ENCODE assay signal across 8 cellular contexts in genomic region chr5:142323480-142324376, GRCh38. TPM values are rescaled to one million over a fixed set of nuclear protein-coding genes. Genes with fewer than 3 reads are reported as not detected.
A peak's percentile ranks its signal among the peaks of the same experiment; 100 is the strongest.
DNase-seq lines count a peak whose midpoint lies in the region; ATAC-seq and TF ChIP-seq lines count a peak whose summit lies in the region.

No MANE protein-coding gene starts in this region.

- peak overlapping the region; percentile 40 for H3K27ac Mint-ChIP-seq in activated naive CD8-positive, alpha-beta T cell treated with anti-CD3 and anti-CD28 coated beads, Interleukin-2, amount 10 ng/mL, durations not matched to agents 7 days and 5 days

- H3K36me3 ChIP-seq in A673 (ENCODE audit: insufficient read depth, low read length, poor library complexity, severe bottlenecking) (no peaks in the 10 kb centered on the region), HUES48 (ENCODE audit: control insufficient read depth, insufficient read depth, low read length) (peaks cover 7% of the 10 kb centered on the region; the same call in 1 of the 2 replicates), right atrium auricular region (no peaks in the 10 kb centered on the region)

- no peaks in the 10 kb centered on the region for H3K9me3 ChIP-seq in A673 (ENCODE audit: low read depth, low read length, poor library complexity, severe bottlenecking)
- no peaks in the 10 kb centered on the region for H3K9me3 ChIP-seq in HUES48 (ENCODE audit: control insufficient read depth, insufficient read depth, low read length)
- H3K9me3 ChIP-seq in right atrium auricular region = no peaks in the 10 kb centered on the region

- no peaks in the 10 kb centered on the region for H3K9me3 Mint-ChIP-seq in activated naive CD8-positive, alpha-beta T cell treated with anti-CD3 and anti-CD28 coated beads, Interleukin-2, amount 10 ng/mL, durations not matched to agents 7 days and 5 days

- H3K4me3 ChIP-seq in A673 (ENCODE audit: low read depth, low read length, poor library complexity, severe bottlenecking) = peak overlapping the region; percentile 77
- H3K4me3 ChIP-seq in HUES48 (ENCODE audit: low read depth, low read length) = peak overlapping the region; percentile 80
- H3K4me3 ChIP-seq in right atrium auricular region = peak overlapping the region; percentile 72 to 79
- peak overlapping the region; percentile 92 for H3K4me3 ChIP-seq in skeletal muscle cell (ENCODE audit: low read depth, low read length)

- H3K4me1 Mint-ChIP-seq in activated naive CD8-positive, alpha-beta T cell treated with anti-CD3 and anti-CD28 coated beads, Interleukin-2, amount 10 ng/mL, durations not matched to agents 7 days and 5 days = peaks cover 34% of the 10 kb centered on the region

- peak overlapping the region; percentile 89 for H3K4me3 Mint-ChIP-seq in activated naive CD8-positive, alpha-beta T cell treated with anti-CD3 and anti-CD28 coated beads, Interleukin-2, amount 10 ng/mL, durations not matched to agents 7 days and 5 days

- no peaks in the 10 kb centered on the region for H3K27me3 ChIP-seq in A673 (replicated peaks; ENCODE audit: insufficient read depth, low read depth, low read length, poor library complexity)
- peaks cover 10% of the 10 kb centered on the region; the same call in 1 of the 2 replicates for H3K27me3 ChIP-seq in HUES48 (ENCODE audit: control insufficient read depth, insufficient read depth, low read length)
- no peaks in the 10 kb centered on the region for H3K27me3 ChIP-seq in right atrium auricular region

- H3K27ac ChIP-seq in A673 (ENCODE audit: low read depth, low read length, poor library complexity, severe bottlenecking) (peak overlapping the region; percentile 98), HUES48 (ENCODE audit: low read depth, low read length) (peak overlapping the region; percentile 96), right atrium auricular region (peak overlapping the region; percentile 85 to 89)

- TSS peak; percentile 33 for BruUV-seq in A673 (replicated peaks; lab: Mats Ljungman, UMichigan)

- CTCF ChIA-PET in A673 (lab: Charles Lee) = interaction anchor here (0.6 to 1.3 kb wide), 2 partner anchors 116 to 225 kb away, joined by 3 read pairs; no protein-coding TSS in a partner anchor

- H3K4me1 ChIP-seq in A673 (ENCODE audit: insufficient read depth, low read length, poor library complexity, severe bottlenecking) (peaks cover 74% of the 10 kb centered on the region), HUES48 (ENCODE audit: control insufficient read depth, insufficient read depth, low read length) (peaks cover 56% of the 10 kb centered on the region), right atrium auricular region (peaks cover 0 to 76% of the 10 kb centered on the region in 2 donors)

- peaks cover 43% of the 10 kb centered on the region for H3K27me3 Mint-ChIP-seq in activated naive CD8-positive, alpha-beta T cell treated with anti-CD3 and anti-CD28 coated beads, Interleukin-2, amount 10 ng/mL, durations not matched to agents 7 days and 5 days

- H3K9ac ChIP-seq in HUES48 (ENCODE audit: low read depth, low read length) = peak overlapping the region; percentile 91

- intact Hi-C loops in A673 (cut with micrococcal nuclease; ENCODE audit: unreplicated experiment) = loop anchor here (1.0 to 10.0 kb wide), 6 partner anchors 33 to 551 kb away; no protein-coding TSS in a partner anchor

- no peak for DNase-seq in A673 (ENCODE audit: low spot score)
- DNase-seq in activated naive CD8-positive, alpha-beta T cell treated with anti-CD3 and anti-CD28 coated beads, Interleukin-2, amount 10 ng/mL, durations not matched to agents 7 days and 5 days = peak; percentile 38
- DNase-seq in right atrium auricular region (ENCODE audit: low spot score) = no peak
- no peak for DNase-seq in skeletal muscle cell (ENCODE audit: low read depth)
- DNase-seq in NCI-H2227 (lab: John Stamatoyannopoulos, UW; ENCODE audit: unreplicated experiment) = no peak
- no peak for DNase-seq in SK-N-DZ (ENCODE audit: low spot score)

- no peak for TF ChIP-seq CTCF in A673 (conservative IDR thresholded peaks at IDR 0.05; ENCODE audit: low read depth, low read length)
- no peak for TF ChIP-seq CTCF in right atrium auricular region (IDR thresholded peaks at IDR 0.05)

- POLR2A ChIA-PET in A673 (lab: Charles Lee; ENCODE audit: low non-redundant PET) = no interaction called here
- POLR2A ChIA-PET in activated naive CD8-positive, alpha-beta T cell treated with anti-CD3 and anti-CD28 coated beads, Interleukin-2, amount 10 ng/mL, durations not matched to agents 7 days and 5 days (lab: Charles Lee) = interaction anchor here (2.4 kb wide), 1 partner anchor 33 kb away, joined by 22 read pairs; no protein-coding TSS in a partner anchor

- no peaks in the 10 kb centered on the region for H3K36me3 Mint-ChIP-seq in activated naive CD8-positive, alpha-beta T cell treated with anti-CD3 and anti-CD28 coated beads, Interleukin-2, amount 10 ng/mL, durations not matched to agents 7 days and 5 days

- ATAC-seq in activated naive CD8-positive, alpha-beta T cell treated with anti-CD3 and anti-CD28 coated beads, Interleukin-2, amount 10 ng/mL, durations not matched to agents 7 days and 5 days (ENCODE audit: low read depth) = no peak
- ATAC-seq in GM18870 (IDR thresholded peaks at IDR 0.05; ENCODE audit: unreplicated experiment) = no peak

RNA-seq across cellular contexts. Expression of gene SPRY4, which starts 1.1 kb away (rescaled TPM):
- total RNA-seq in A673 (2021) (35.5 and 35.6 TPM in 2 replicates), right atrium auricular region (10 to 100 TPM; 19.9 to 33.7 TPM)
- total RNA-seq in activated naive CD8-positive, alpha-beta T cell treated with anti-CD3 and anti-CD28 coated beads, Interleukin-2, amount 10 ng/mL, durations not matched to agents 7 days and 5 days = 1 to 10 TPM in 1 of 2 experiments, under 1 TPM in 1; 0.96 to 1.7 TPM
- not detected in 2 replicates for polyA plus RNA-seq in SK-N-DZ (2014; cell fraction: cytosol; rRNA removed)
- not detected in 2 replicates for polyA plus RNA-seq in SK-N-DZ (2014; cell fraction: nucleus; rRNA removed)

Comparison
In these comparisons a context has a peak if more than half of its experiments do, and no peak if none do; other contexts are left out.
1. RNA of gene SPRY4, which starts 1.1 kb away (total RNA-seq): 35.5 to 35.6 TPM in A673 and 19.9 to 33.7 TPM in right atrium auricular region; 0.96 to 1.7 TPM in activated naive CD8-positive, alpha-beta T cell treated with anti-CD3 and anti-CD28 coated beads, Interleukin-2, amount 10 ng/mL, durations not matched to agents 7 days and 5 days; every median in the first group is over 4 times any median in the second.
2. Peak in every context shown above with its lines, with median percentiles within 50 percentile points of each other: H3K27ac ChIP-seq and H3K4me3 ChIP-seq.